Comparison of ENCODE assay signal across 17 cellular contexts in genomic region chr15:25422021-25422420, GRCh38.
"Had no signal": no experiment of that assay in that cellular context is flagged by ENCODE, and none has a peak within 500 bp of the region (broad histone marks: within the 10 kb centered on the region; RNA-seq: fewer than 3 reads in every experiment).

No MANE protein-coding gene starts in this region.

- H3K9me3 Mint-ChIP-seq: central memory CD8-positive, alpha-beta T cell; effector memory CD8-positive, alpha-beta T cell; natural killer cell had no signal

- H3K36me3 Mint-ChIP-seq: natural killer cell had no signal

- H3K9me3 ChIP-seq: neutrophil had no signal

- H3K27ac Mint-ChIP-seq: activated naive CD4-positive, alpha-beta T cell treated with anti-CD3 and anti-CD28 coated beads, Interleukin-2, amount 10 ng/mL, durations not matched to agents 7 days and 5 days; activated T-cell treated with anti-CD3 and anti-CD28 coated beads, Interleukin-2, amount 50 U/mL, for 24 hours; brain; stimulated activated effector memory CD8-positive, alpha-beta T cell treated with anti-CD3 and anti-CD28 coated beads, Interleukin-12 subunit alpha, Interleukin-12 subunit beta, amount 100 ng/mL, for 72 hours; T-helper 2 cell treated with Interferon-gamma antibody and Interleukin-4, amounts not matched to agents 5 μg/mL and 100 μg/mL, for 36 hours had no signal

- H3K27me3 ChIP-seq: neutrophil had no signal

- H3K4me3 ChIP-seq: left ventricle myocardium inferior had no signal

- H3K4me3 Mint-ChIP-seq: activated naive CD4-positive, alpha-beta T cell treated with anti-CD3 and anti-CD28 coated beads, Interleukin-2, amount 10 ng/mL, durations not matched to agents 7 days and 5 days; activated T-cell treated with anti-CD3 and anti-CD28 coated beads, Interleukin-2, amount 50 U/mL, for 24 hours; brain; central memory CD8-positive, alpha-beta T cell; effector memory CD8-positive, alpha-beta T cell; natural killer cell; stimulated activated effector memory CD8-positive, alpha-beta T cell treated with anti-CD3 and anti-CD28 coated beads, Interleukin-12 subunit alpha, Interleukin-12 subunit beta, amount 100 ng/mL, for 72 hours; T-helper 2 cell treated with Interferon-gamma antibody and Interleukin-4, amounts not matched to agents 5 μg/mL and 100 μg/mL, for 36 hours had no signal

- H3K27ac ChIP-seq: left ventricle myocardium inferior, neutrophil had no signal

- H3K27me3 Mint-ChIP-seq: activated naive CD4-positive, alpha-beta T cell treated with anti-CD3 and anti-CD28 coated beads, Interleukin-2, amount 10 ng/mL, durations not matched to agents 7 days and 5 days; activated T-cell treated with anti-CD3 and anti-CD28 coated beads, Interleukin-2, amount 50 U/mL, for 24 hours; brain; central memory CD8-positive, alpha-beta T cell; effector memory CD8-positive, alpha-beta T cell had no signal

- H3K36me3 ChIP-seq: left ventricle myocardium inferior, neutrophil had no signal

- DNase-seq: activated CD4-positive, alpha-beta T cell treated with anti-CD3 and anti-CD28 coated beads, Interleukin-2, amount 50 U/mL, for 4 hours; activated naive CD4-positive, alpha-beta T cell treated with anti-CD3 and anti-CD28 coated beads, Interleukin-2, amount 10 ng/mL, durations not matched to agents 7 days and 5 days; activated T-cell treated with anti-CD3 and anti-CD28 coated beads, Interleukin-2, amount 50 U/mL, for 24 hours; amygdala; cortex of kidney; effector memory CD8-positive, alpha-beta T cell; foreskin fibroblast; glutamatergic neuron; left ventricle myocardium inferior; mesendoderm; natural killer cell had no signal

- ATAC-seq: activated CD4-positive, CD25-positive, alpha-beta regulatory T cell treated with anti-CD3 and anti-CD28 coated beads, Interleukin-2, amount 50 U/mL, for 24 hours; effector memory CD8-positive, alpha-beta T cell; natural killer cell; stimulated activated effector memory CD8-positive, alpha-beta T cell treated with anti-CD3 and anti-CD28 coated beads, Interleukin-12 subunit alpha, Interleukin-12 subunit beta, amount 100 ng/mL, for 72 hours had no signal
